19 cellular contexts compared by ENCODE assay signal in the genomic region with DNA sequence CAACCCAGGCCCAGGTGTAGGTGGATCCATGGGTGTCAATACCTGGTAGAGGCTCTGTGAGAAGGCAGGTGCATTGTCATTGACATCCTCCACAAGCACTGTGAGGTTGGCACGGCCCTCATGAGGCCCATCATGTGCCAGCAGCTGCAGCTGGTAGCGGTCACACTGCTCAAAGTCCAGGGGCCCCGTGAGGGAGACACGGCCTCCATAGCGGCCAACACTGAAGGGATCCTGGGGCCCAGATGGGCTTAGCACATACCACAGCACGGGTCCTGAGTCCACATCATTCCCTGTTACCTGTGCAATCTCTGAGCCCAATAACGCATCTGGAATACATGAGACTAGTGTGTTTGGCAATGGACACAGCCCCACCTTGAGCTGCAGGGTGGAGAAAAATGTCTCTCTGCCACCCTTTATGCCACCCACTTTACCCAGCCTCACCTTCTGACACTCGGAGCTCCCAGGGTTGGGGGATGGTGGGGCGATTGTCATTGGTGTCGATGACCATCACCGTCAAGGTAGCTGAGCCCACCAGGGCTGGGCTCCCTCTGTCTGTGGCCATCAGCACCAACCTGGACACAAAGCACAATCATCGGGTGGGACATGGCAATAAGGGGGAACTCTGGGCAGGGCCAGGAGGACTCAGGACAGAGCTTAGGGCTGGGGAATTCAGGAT. TPM values are rescaled to one million over a fixed set of nuclear protein-coding genes. Genes with fewer than 3 reads are reported as not detected.
DNase-seq lines count a peak whose midpoint lies in the region; ATAC-seq, FAIRE-seq and TF ChIP-seq lines count a peak whose summit lies in the region.
"Had no signal": no experiment of that assay in that cellular context is flagged by ENCODE, and none has a peak within 500 bp of the region (broad histone marks: within the 10 kb centered on the region; RNA-seq: fewer than 3 reads in every experiment).

No MANE protein-coding gene starts in this region.

- no peak overlapping the region for H3K4me3 Mint-ChIP-seq in CD14-positive monocyte
- H3K4me3 Mint-ChIP-seq: CD8-positive, alpha-beta T cell; H9 had no signal

- no peak for TF ChIP-seq CTCF in HepG2 (CRISPR knock-in tag; IDR thresholded peaks at IDR 0.05)
- no peak for TF ChIP-seq CTCF in right lobe of liver (IDR thresholded peaks at IDR 0.05)
- TF ChIP-seq CTCF in pancreas (IDR thresholded peaks at IDR 0.05) = no peak
- no peak for TF ChIP-seq CTCF in CD14-positive monocyte (IDR thresholded peaks at IDR 0.05)

- H4K20me1 ChIP-seq in HepG2 (ENCODE audit: insufficient read depth, low read length) = no peaks in the 10 kb centered on the region
- H4K20me1 ChIP-seq: BLaER1 had no signal

- in situ Hi-C loops in HepG2 (cut with HindIII; ENCODE audit: extremely low pct_ligation_motif_present, low pct_unique_long_range_greater_than_20kb) (no loop called here), KBM-7 (cut with MboI; ENCODE audit: low pct_unique_long_range_greater_than_20kb, low sequenced_read_pairs) (no loop called here)

- no peaks in the 10 kb centered on the region for H3K27me3 Mint-ChIP-seq in CD14-positive monocyte (ENCODE audit: low read depth in 3 of 3)

- H3K36me3 ChIP-seq in HepG2 (replicated peaks in 1 of 2; ENCODE audit: control insufficient read depth in 1 of 2, insufficient read depth in 2 of 2, low read length in 2 of 2) (no peaks in the 10 kb centered on the region), right lobe of liver (no peaks in the 10 kb centered on the region), pancreas (no peaks in the 10 kb centered on the region)

- H3K36me3 Mint-ChIP-seq in CD14-positive monocyte = no peaks in the 10 kb centered on the region

- H3K79me2 ChIP-seq in HepG2 (ENCODE audit: insufficient read depth, low read length) = no peaks in the 10 kb centered on the region

- no peak for TF ChIP-seq RAD21 in HepG2 (CRISPR knock-in tag; IDR thresholded peaks at IDR 0.05)

- H3K9me3 ChIP-seq in HepG2 (ENCODE audit: low read length) (no peaks in the 10 kb centered on the region), right lobe of liver (no peaks in the 10 kb centered on the region), pancreas (no peaks in the 10 kb centered on the region)
- H3K9me3 ChIP-seq: BLaER1 had no signal

- TF ChIP-seq POLR2A in HepG2 (IDR thresholded peaks at IDR 0.05; ENCODE audit: insufficient read depth in 1 of 2, low read depth in 2 of 2, low read length in 2 of 2) (no peak), right lobe of liver (IDR thresholded peaks at IDR 0.05) (no peak)

- intact Hi-C loops in HepG2 (cut with micrococcal nuclease; ENCODE audit: unreplicated experiment) (no loop called here), right lobe of liver (cut with DNase I) (no loop called here), pancreas (cut with DNase I) (no loop called here), CD14-positive monocyte (cut with micrococcal nuclease) (no loop called here)

- no TSS peak for BruUV-seq in HepG2 (replicated peaks; lab: Mats Ljungman, UMichigan)

- H2AFZ ChIP-seq in HepG2 (ENCODE audit: low read length) = no peak overlapping the region

- peak; percentile 50 for ATAC-seq in HepG2
- ATAC-seq in right lobe of liver = no peak
- ATAC-seq in pancreas = peak in 3 of 4 donors; percentile 37 to 47 (median 39)
- ATAC-seq: CD8-positive, alpha-beta T cell; GM12878 had no signal

- no peak overlapping the region for H3K27ac Mint-ChIP-seq in CD14-positive monocyte
- H3K27ac Mint-ChIP-seq: CD8-positive, alpha-beta T cell; H9 had no signal

- H3K4me3 ChIP-seq in HepG2 (replicated peaks in 1 of 3; ENCODE audit: insufficient read depth in 1 of 3, low read depth in 2 of 3, low read length in 3 of 3) (peak overlapping the region in 1 of 3 experiments; percentile 24; a peak in 1 of 6 replicates), right lobe of liver (no peak overlapping the region), pancreas (no peak overlapping the region)
- H3K4me3 ChIP-seq: BLaER1, GM12878 had no signal

- DNase-seq in activated effector memory CD4-positive, alpha-beta T cell treated with anti-CD3 and anti-CD28 coated beads, Interleukin-2, amount 50 U/mL, for 16 hours = peak; percentile 52
- no peak for DNase-seq in activated effector memory CD4-positive, alpha-beta T cell treated with Interleukin-2 at 50 U/mL for 16 hours
- DNase-seq in HepG2 (ENCODE audit: low spot score) = peak; percentile 28
- no peak for DNase-seq in right lobe of liver
- peak in 3 of 6 donors; percentile 41 to 53 (median 49) for DNase-seq in pancreas
- no peak for DNase-seq in activated CD4-positive, CD25-positive, alpha-beta regulatory T cell (lab: John Stamatoyannopoulos, UW)
- no peak for DNase-seq in CD14-positive monocyte (ENCODE audit: low spot score)
- DNase-seq in KBM-7 = no peak
- DNase-seq: 8988T; CD8-positive, alpha-beta T cell; COR-L47; DMS 273 treated with DMSO at 0.1 percent for 48 hours; DMS53; DND-41; EL; GOT3; H9 had no signal

- CTCF ChIA-PET in HepG2 (lab: Yijun Ruan, JAX; ENCODE audit: low intra/inter-chr PET ratio, low total read pairs) = no interaction called here

- POLR2A ChIA-PET in HepG2 (lab: Yijun Ruan, JAX) = interaction anchor here (1.0 to 5.5 kb wide), 3 partner anchors 10 to 58 kb away, joined by 3 to 24 read pairs (median 5); a partner anchor contains a TSS

- WGBS in HepG2 (ENCODE audit: low lambda C conversion rate) = 65% methylated on average over 6 of the region's 12 CpGs
- WGBS in right lobe of liver (ENCODE audit: insufficient coverage, low coverage, low lambda C conversion rate, missing lambda C conversion rate) = 85% methylated on average over 4 of the region's 12 CpGs
- 63 to 65% methylated on average over 12 of the region's 12 CpGs for WGBS in pancreas, 2 donors

- H3K27ac ChIP-seq in HepG2 (ENCODE audit: extremely low read length, insufficient read depth, low read length) (no peak overlapping the region), right lobe of liver (no peak overlapping the region), pancreas (no peak overlapping the region)
- H3K27ac ChIP-seq: BLaER1 had no signal

- peaks cover 7% of the 10 kb centered on the region for H3K4me1 Mint-ChIP-seq in CD14-positive monocyte
- H3K4me1 Mint-ChIP-seq: H9 had no signal

- peaks cover 21% of the 10 kb centered on the region for H3K4me1 ChIP-seq in HepG2 (ENCODE audit: insufficient read depth, low read length)
- no peaks in the 10 kb centered on the region for H3K4me1 ChIP-seq in right lobe of liver
- H3K4me1 ChIP-seq in pancreas = peaks cover 0 to 4% (median 0%) of the 10 kb centered on the region in 3 donors

- no peak overlapping the region for H3K9ac ChIP-seq in HepG2 (ENCODE audit: insufficient read depth, low read depth, low read length)
- H3K9ac ChIP-seq: BLaER1 had no signal

- TF ChIP-seq EP300 in HepG2 (IDR thresholded peaks at IDR 0.05; ENCODE audit: low read depth in 2 of 2, low read length in 2 of 2) = no peak
- no peak for TF ChIP-seq EP300 in HepG2 (CRISPR knock-in tag; IDR thresholded peaks at IDR 0.05; ENCODE audit: borderline replicate concordance)

- peaks cover 0 to 6% (median 0%) of the 10 kb centered on the region in 7 donors for H3K9me3 Mint-ChIP-seq in CD14-positive monocyte
- H3K9me3 Mint-ChIP-seq: CD8-positive, alpha-beta T cell; H9 had no signal

- H3K4me2 ChIP-seq in HepG2 (ENCODE audit: low read depth, low read length) = peak overlapping the region; percentile 44
- H3K4me2 ChIP-seq: BLaER1 had no signal

- FAIRE-seq in HepG2 (lab: Jason Lieb, UNC) (no peak), pancreas (lab: Jason Lieb, UNC) (no peak)
- FAIRE-seq: GM12878 had no signal

- H3K27me3 ChIP-seq in HepG2 (ENCODE audit: control insufficient read depth in 1 of 2, insufficient read depth in 2 of 2, low read length in 2 of 2) = peaks cover 17 to 76% of the 10 kb centered on the region in 2 experiments
- H3K27me3 ChIP-seq in right lobe of liver = no peaks in the 10 kb centered on the region
- no peaks in the 10 kb centered on the region for H3K27me3 ChIP-seq in pancreas
- H3K27me3 ChIP-seq: BLaER1 had no signal

RNA-seq across cellular contexts. Expression of a gene that starts 6.1 kb away (rescaled TPM):
- total RNA-seq in HepG2 (2016; rRNA removed; fragmentation: Illumina TruSeq; extraction: Trizol) (13.9 and 14.4 TPM in 2 replicates), right lobe of liver (100 to 1,000 TPM in 2 of 6 experiments, 10 to 100 TPM in 4; 62.5 to 159 (median 81.0) TPM), pancreas (10 to 100 TPM; 19.6 to 88.6 (median 24.6) TPM)
- total RNA-seq in HepG2 (2016; cell fraction: cytosol; rRNA removed; fragmentation: Illumina TruSeq; extraction: Trizol; ENCODE audit: low read depth) = 2.0 and 2.1 TPM in 2 replicates
- 12.7 and 19.0 TPM in 2 replicates for total RNA-seq in HepG2 (2016; cell fraction: insoluble cytoplasmic fraction; rRNA removed; fragmentation: Illumina TruSeq; extraction: Trizol)
- 5.1 and 5.7 TPM in 2 replicates for total RNA-seq in HepG2 (2016; cell fraction: membrane; rRNA removed; fragmentation: Illumina TruSeq; extraction: Trizol)
- total RNA-seq in HepG2 (2016; cell fraction: nucleus; rRNA removed; fragmentation: Illumina TruSeq; extraction: Trizol) = 44.6 and 53.2 TPM in 2 replicates
- polyA plus RNA-seq in HepG2 (2011; rRNA removed) (74.6 and 75.4 TPM in 2 replicates), pancreas (10 to 100 TPM; 21.0 to 33.0 TPM), CD14-positive monocyte (100 to 1,000 TPM; 218 to 359 TPM)
- 41.2 and 69.0 TPM in 2 replicates for polyA plus RNA-seq in HepG2 (2011; cell fraction: cytosol; rRNA removed)
- polyA plus RNA-seq in HepG2 (2011; cell fraction: nucleus; rRNA removed) = 130 and 133 TPM in 2 replicates
- 67.2 and 75.4 TPM in 2 replicates for polyA plus RNA-seq in HepG2 (2012)
- 3.2 and 3.3 TPM in 2 replicates for polyA plus RNA-seq in HepG2 (2016; cell fraction: cytosol; fragmentation: Illumina TruSeq; extraction: Trizol; ENCODE audit: low read depth)
- polyA plus RNA-seq in HepG2 (2016; cell fraction: insoluble cytoplasmic fraction; fragmentation: Illumina TruSeq; extraction: Trizol; ENCODE audit: low read depth) = 19.2 and 28.8 TPM in 2 replicates
- polyA plus RNA-seq in HepG2 (2016; cell fraction: membrane; fragmentation: Illumina TruSeq; extraction: Trizol; ENCODE audit: low read depth) = 6.8 and 8.7 TPM in 2 replicates
- polyA plus RNA-seq in HepG2 (2016; cell fraction: nucleus; fragmentation: Illumina TruSeq; extraction: Trizol; ENCODE audit: insufficient read depth, low read depth) = 86.0 and 89.1 TPM in 2 replicates
- 99.1 and 146 TPM in 2 replicates for polyA minus RNA-seq in HepG2 (2011; rRNA and poly(A)+ RNA removed; ENCODE audit: low replicate concordance)
- polyA minus RNA-seq in HepG2 (2011; cell fraction: cytosol; rRNA and poly(A)+ RNA removed) = 64.9 and 85.0 TPM in 2 replicates
- 36.2 and 41.0 TPM in 2 replicates for polyA minus RNA-seq in HepG2 (2011; cell fraction: nucleus; rRNA and poly(A)+ RNA removed)

RNA-seq across cellular contexts. Expression of a gene that starts 13.3 kb away (rescaled TPM):
- total RNA-seq in HepG2 (2016; rRNA removed; fragmentation: Illumina TruSeq; extraction: Trizol) (51.0 and 71.3 TPM in 2 replicates), right lobe of liver (10 to 100 TPM; 47.3 to 81.9 (median 60.4) TPM), pancreas (10 to 100 TPM; 53.5 to 96.7 (median 75.6) TPM)
- 280 and 312 TPM in 2 replicates for total RNA-seq in HepG2 (2016; cell fraction: cytosol; rRNA removed; fragmentation: Illumina TruSeq; extraction: Trizol; ENCODE audit: low read depth)
- 37.8 and 65.8 TPM in 2 replicates for total RNA-seq in HepG2 (2016; cell fraction: insoluble cytoplasmic fraction; rRNA removed; fragmentation: Illumina TruSeq; extraction: Trizol)
- total RNA-seq in HepG2 (2016; cell fraction: membrane; rRNA removed; fragmentation: Illumina TruSeq; extraction: Trizol) = 172 and 203 TPM in 2 replicates
- total RNA-seq in HepG2 (2016; cell fraction: nucleus; rRNA removed; fragmentation: Illumina TruSeq; extraction: Trizol) = 23.9 and 34.5 TPM in 2 replicates
- polyA plus RNA-seq in HepG2 (2011; rRNA removed) (134 and 142 TPM in 2 replicates), pancreas (100 to 1,000 TPM; 116 TPM), CD14-positive monocyte (100 to 1,000 TPM; 232 to 233 TPM)
- 64.4 and 94.2 TPM in 2 replicates for polyA plus RNA-seq in HepG2 (2011; cell fraction: cytosol; rRNA removed)
- 76.4 and 83.1 TPM in 2 replicates for polyA plus RNA-seq in HepG2 (2011; cell fraction: nucleus; rRNA removed)
- 79.6 and 103 TPM in 2 replicates for polyA plus RNA-seq in HepG2 (2012)
- 614 TPM in 2 replicates for polyA plus RNA-seq in HepG2 (2016; cell fraction: cytosol; fragmentation: Illumina TruSeq; extraction: Trizol; ENCODE audit: low read depth)
- polyA plus RNA-seq in HepG2 (2016; cell fraction: insoluble cytoplasmic fraction; fragmentation: Illumina TruSeq; extraction: Trizol; ENCODE audit: low read depth) = 76.0 and 96.8 TPM in 2 replicates
- 335 TPM in 2 replicates for polyA plus RNA-seq in HepG2 (2016; cell fraction: membrane; fragmentation: Illumina TruSeq; extraction: Trizol; ENCODE audit: low read depth)
- 91.8 and 94.6 TPM in 2 replicates for polyA plus RNA-seq in HepG2 (2016; cell fraction: nucleus; fragmentation: Illumina TruSeq; extraction: Trizol; ENCODE audit: insufficient read depth, low read depth)
- 60.8 and 157 TPM in 2 replicates for polyA minus RNA-seq in HepG2 (2011; rRNA and poly(A)+ RNA removed; ENCODE audit: low replicate concordance)
- 21.5 and 21.7 TPM in 2 replicates for polyA minus RNA-seq in HepG2 (2011; cell fraction: cytosol; rRNA and poly(A)+ RNA removed)
- 13.3 and 17.4 TPM in 2 replicates for polyA minus RNA-seq in HepG2 (2011; cell fraction: nucleus; rRNA and poly(A)+ RNA removed)

RNA-seq across cellular contexts. Expression of a gene that starts 21.7 kb away (rescaled TPM):
- total RNA-seq in HepG2 (2016; rRNA removed; fragmentation: Illumina TruSeq; extraction: Trizol) = 70.3 and 78.1 TPM in 2 replicates
- 16.4 and 17.1 TPM in 2 replicates for total RNA-seq in HepG2 (2016; cell fraction: cytosol; rRNA removed; fragmentation: Illumina TruSeq; extraction: Trizol; ENCODE audit: low read depth)
- 76.3 and 78.2 TPM in 2 replicates for total RNA-seq in HepG2 (2016; cell fraction: insoluble cytoplasmic fraction; rRNA removed; fragmentation: Illumina TruSeq; extraction: Trizol)
- 27.7 and 34.3 TPM in 2 replicates for total RNA-seq in HepG2 (2016; cell fraction: membrane; rRNA removed; fragmentation: Illumina TruSeq; extraction: Trizol)
- total RNA-seq in HepG2 (2016; cell fraction: nucleus; rRNA removed; fragmentation: Illumina TruSeq; extraction: Trizol) = 37.1 and 41.4 TPM in 2 replicates
- 108 and 118 TPM in 2 replicates for polyA plus RNA-seq in HepG2 (2011; rRNA removed)
- polyA plus RNA-seq in HepG2 (2011; cell fraction: cytosol; rRNA removed) = 111 and 115 TPM in 2 replicates
- polyA plus RNA-seq in HepG2 (2011; cell fraction: nucleus; rRNA removed) = 123 and 126 TPM in 2 replicates
- 51.2 and 60.5 TPM in 2 replicates for polyA plus RNA-seq in HepG2 (2012)
- 21.0 and 21.5 TPM in 2 replicates for polyA plus RNA-seq in HepG2 (2016; cell fraction: cytosol; fragmentation: Illumina TruSeq; extraction: Trizol; ENCODE audit: low read depth)
- 73.1 and 87.0 TPM in 2 replicates for polyA plus RNA-seq in HepG2 (2016; cell fraction: insoluble cytoplasmic fraction; fragmentation: Illumina TruSeq; extraction: Trizol; ENCODE audit: low read depth)
- polyA plus RNA-seq in HepG2 (2016; cell fraction: membrane; fragmentation: Illumina TruSeq; extraction: Trizol; ENCODE audit: low read depth) = 25.9 and 28.0 TPM in 2 replicates
- 62.8 and 70.6 TPM in 2 replicates for polyA plus RNA-seq in HepG2 (2016; cell fraction: nucleus; fragmentation: Illumina TruSeq; extraction: Trizol; ENCODE audit: insufficient read depth, low read depth)
- polyA minus RNA-seq in HepG2 (2011; rRNA and poly(A)+ RNA removed; ENCODE audit: low replicate concordance) = 144 and 217 TPM in 2 replicates
- polyA minus RNA-seq in HepG2 (2011; cell fraction: cytosol; rRNA and poly(A)+ RNA removed) = 53.4 and 54.9 TPM in 2 replicates
- 55.0 and 72.9 TPM in 2 replicates for polyA minus RNA-seq in HepG2 (2011; cell fraction: nucleus; rRNA and poly(A)+ RNA removed)
- 10 to 100 TPM; 33.4 to 79.9 (median 55.0) TPM for total RNA-seq in right lobe of liver
- 10 to 100 TPM; 47.9 to 90.0 (median 67.4) TPM for total RNA-seq in pancreas
- 100 to 1,000 TPM in 1 of 2 donors, 10 to 100 TPM in 1; 98.5 to 137 TPM for polyA plus RNA-seq in pancreas
- 100 to 1,000 TPM; 250 to 271 TPM for polyA plus RNA-seq in CD14-positive monocyte

RNA-seq across cellular contexts. Expression of a gene that starts 21.9 kb away (rescaled TPM):
- 21.6 and 29.1 TPM in 2 replicates for total RNA-seq in HepG2 (2016; rRNA removed; fragmentation: Illumina TruSeq; extraction: Trizol)
- total RNA-seq in HepG2 (2016; cell fraction: cytosol; rRNA removed; fragmentation: Illumina TruSeq; extraction: Trizol; ENCODE audit: low read depth) = 3.8 and 5.1 TPM in 2 replicates
- total RNA-seq in HepG2 (2016; cell fraction: insoluble cytoplasmic fraction; rRNA removed; fragmentation: Illumina TruSeq; extraction: Trizol) = 21.5 and 32.8 TPM in 2 replicates
- 9.7 and 11.5 TPM in 2 replicates for total RNA-seq in HepG2 (2016; cell fraction: membrane; rRNA removed; fragmentation: Illumina TruSeq; extraction: Trizol)
- 16.4 and 20.2 TPM in 2 replicates for total RNA-seq in HepG2 (2016; cell fraction: nucleus; rRNA removed; fragmentation: Illumina TruSeq; extraction: Trizol)
- polyA plus RNA-seq in HepG2 (2011; rRNA removed) = 7.2 and 7.7 TPM in 2 replicates
- polyA plus RNA-seq in HepG2 (2011; cell fraction: cytosol; rRNA removed) = 4.3 and 4.5 TPM in 2 replicates
- polyA plus RNA-seq in HepG2 (2011; cell fraction: nucleus; rRNA removed) = 6.7 and 8.1 TPM in 2 replicates
- polyA plus RNA-seq in HepG2 (2012) = 9.2 and 11.7 TPM in 2 replicates
- polyA plus RNA-seq in HepG2 (2016; cell fraction: cytosol; fragmentation: Illumina TruSeq; extraction: Trizol; ENCODE audit: low read depth) = 2.3 and 3.9 TPM in 2 replicates
- 25.8 and 25.9 TPM in 2 replicates for polyA plus RNA-seq in HepG2 (2016; cell fraction: insoluble cytoplasmic fraction; fragmentation: Illumina TruSeq; extraction: Trizol; ENCODE audit: low read depth)
- polyA plus RNA-seq in HepG2 (2016; cell fraction: membrane; fragmentation: Illumina TruSeq; extraction: Trizol; ENCODE audit: low read depth) = 5.2 and 6.2 TPM in 2 replicates
- 17.3 and 18.4 TPM in 2 replicates for polyA plus RNA-seq in HepG2 (2016; cell fraction: nucleus; fragmentation: Illumina TruSeq; extraction: Trizol; ENCODE audit: insufficient read depth, low read depth)
- polyA minus RNA-seq in HepG2 (2011; rRNA and poly(A)+ RNA removed; ENCODE audit: low replicate concordance) = 9.9 and 22.6 TPM in 2 replicates
- polyA minus RNA-seq in HepG2 (2011; cell fraction: cytosol; rRNA and poly(A)+ RNA removed) = 1.8 and 3.3 TPM in 2 replicates
- polyA minus RNA-seq in HepG2 (2011; cell fraction: nucleus; rRNA and poly(A)+ RNA removed) = 19.1 and 22.3 TPM in 2 replicates
- total RNA-seq in right lobe of liver = 10 to 100 TPM; 11.3 to 17.1 (median 14.2) TPM
- total RNA-seq in pancreas = 10 to 100 TPM in 2 of 6 donors, 1 to 10 TPM in 4; 6.3 to 15.0 (median 8.7) TPM
- 10 to 100 TPM; 16.6 to 25.0 TPM for polyA plus RNA-seq in pancreas
- 10 to 100 TPM; 11.9 to 14.1 TPM for polyA plus RNA-seq in CD14-positive monocyte

RNA-seq across cellular contexts. Expression of a gene that starts 30.3 kb away (rescaled TPM):
- total RNA-seq in HepG2 (2016; rRNA removed; fragmentation: Illumina TruSeq; extraction: Trizol) (under 0.01 TPM in 1 of 2 replicates, not detected in the other), right lobe of liver (1 to 10 TPM; 1.8 to 9.2 (median 4.1) TPM), pancreas (1 to 10 TPM; 2.3 to 4.1 (median 3.3) TPM)
- not detected in 2 replicates for total RNA-seq in HepG2 (2016; cell fraction: cytosol; rRNA removed; fragmentation: Illumina TruSeq; extraction: Trizol; ENCODE audit: low read depth)
- not detected in 2 replicates for total RNA-seq in HepG2 (2016; cell fraction: insoluble cytoplasmic fraction; rRNA removed; fragmentation: Illumina TruSeq; extraction: Trizol)
- not detected in 2 replicates for total RNA-seq in HepG2 (2016; cell fraction: membrane; rRNA removed; fragmentation: Illumina TruSeq; extraction: Trizol)
- 0.06 TPM in 1 of 2 replicates, not detected in the other for total RNA-seq in HepG2 (2016; cell fraction: nucleus; rRNA removed; fragmentation: Illumina TruSeq; extraction: Trizol)
- polyA plus RNA-seq in HepG2 (2011; rRNA removed) (0.01 and 0.03 TPM in 2 replicates), pancreas (1 to 10 TPM; 4.0 to 4.8 TPM), CD14-positive monocyte (under 1 TPM; 0.01 to 0.02 TPM)
- polyA plus RNA-seq in HepG2 (2011; cell fraction: cytosol; rRNA removed) = 0.01 TPM in 2 replicates
- 0.08 and 0.12 TPM in 2 replicates for polyA plus RNA-seq in HepG2 (2011; cell fraction: nucleus; rRNA removed)
- polyA plus RNA-seq in HepG2 (2012) = 0.03 and 0.09 TPM in 2 replicates
- polyA plus RNA-seq in HepG2 (2016; cell fraction: cytosol; fragmentation: Illumina TruSeq; extraction: Trizol; ENCODE audit: low read depth) = not detected in 2 replicates
- polyA plus RNA-seq in HepG2 (2016; cell fraction: insoluble cytoplasmic fraction; fragmentation: Illumina TruSeq; extraction: Trizol; ENCODE audit: low read depth) = not detected in 2 replicates
- not detected in 2 replicates for polyA plus RNA-seq in HepG2 (2016; cell fraction: membrane; fragmentation: Illumina TruSeq; extraction: Trizol; ENCODE audit: low read depth)
- polyA plus RNA-seq in HepG2 (2016; cell fraction: nucleus; fragmentation: Illumina TruSeq; extraction: Trizol; ENCODE audit: insufficient read depth, low read depth) = not detected in 2 replicates
- 0.07 and 0.16 TPM in 2 replicates for polyA minus RNA-seq in HepG2 (2011; rRNA and poly(A)+ RNA removed; ENCODE audit: low replicate concordance)
- polyA minus RNA-seq in HepG2 (2011; cell fraction: cytosol; rRNA and poly(A)+ RNA removed) = 0.10 TPM in 1 of 2 replicates, not detected in the other
- polyA minus RNA-seq in HepG2 (2011; cell fraction: nucleus; rRNA and poly(A)+ RNA removed) = 0.12 and 0.13 TPM in 2 replicates

Comparison
In these comparisons a context has a peak if more than half of its experiments do, and no peak if none do; other contexts are left out.
1. DNase-seq: peak in activated effector memory CD4-positive, alpha-beta T cell treated with anti-CD3 and anti-CD28 coated beads, Interleukin-2, amount 50 U/mL, for 16 hours (single experiment) and HepG2 (single experiment); none in activated effector memory CD4-positive, alpha-beta T cell treated with Interleukin-2 at 50 U/mL for 16 hours (single experiment), right lobe of liver (0 of 3), activated CD4-positive, CD25-positive, alpha-beta regulatory T cell (0 of 4), CD14-positive monocyte (single experiment) and KBM-7 (single experiment).
2. ATAC-seq: peak in HepG2 (single experiment) and pancreas (3 of 4); none in right lobe of liver (0 of 4).